In the genomic region with DNA sequence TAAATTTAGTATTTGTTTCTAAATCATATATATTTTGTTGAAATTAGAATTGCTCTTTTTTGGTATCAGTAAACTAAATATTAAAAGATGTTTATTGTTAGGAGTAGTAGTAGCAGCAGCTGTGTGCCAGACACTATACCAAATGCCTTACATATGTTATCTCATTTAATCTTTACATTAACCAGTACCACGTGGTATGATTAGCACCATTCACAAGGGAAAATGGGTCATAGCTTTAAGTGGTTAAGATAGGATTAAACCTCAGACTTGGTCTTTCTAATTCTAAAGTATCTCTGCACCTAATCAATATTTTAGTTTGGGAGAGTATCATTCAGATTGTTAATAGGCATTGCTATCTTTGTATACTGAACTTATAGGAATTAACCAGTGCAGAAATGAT, we compare ENCODE assay signal across 33 cellular contexts.
"Had no signal": no experiment of that assay in that cellular context is flagged by ENCODE, and none has a peak within 500 bp of the region (broad histone marks: within the 10 kb centered on the region; RNA-seq: fewer than 3 reads in every experiment).

No MANE protein-coding gene starts in this region.

- H3K27ac ChIP-seq: adrenal gland, body of pancreas, cardiac muscle cell, colonic mucosa, heart left ventricle, WERI-Rb-1 had no signal

- H3K27ac Mint-ChIP-seq: activated B cell treated with CpG ODN at 0.5 μM for 24 hours; activated CD8-positive, alpha-beta memory T cell treated with anti-CD3 and anti-CD28 coated beads, Interleukin-2, amount 10 ng/mL, durations not matched to agents 7 days and 5 days; activated CD8-positive, alpha-beta T cell treated with anti-CD3 and anti-CD28 coated beads for 36 hours; activated naive CD4-positive, alpha-beta T cell treated with anti-CD3 and anti-CD28 coated beads for 36 hours; activated naive CD4-positive, alpha-beta T cell treated with anti-CD3 and anti-CD28 coated beads, Interleukin-2, amount 50 U/mL, for 24 hours; activated naive CD8-positive, alpha-beta T cell treated with anti-CD3 and anti-CD28 coated beads for 36 hours; activated naive CD8-positive, alpha-beta T cell treated with anti-CD3 and anti-CD28 coated beads, Interleukin-2, amount 50 U/mL, for 24 hours; activated T-helper 1 cell treated with anti-CD3 and anti-CD28 coated beads, Interleukin-12 subunit alpha, Interleukin-12 subunit beta, Interleukin-2, Interleukin-4 antibody, amounts not matched to agents 30 ng/mL and 10 ng/mL and 1 ng/mL, durations not matched to agents 14 hours and 24 hours and 36 hours; activated T-helper 2 cell treated with anti-CD3 and anti-CD28 coated beads, Interferon-gamma antibody, Interleukin-2, Interleukin-4, amounts not matched to agents 10 μg/mL and 5 μg/mL and 100 μg/mL, durations not matched to agents 14 hours and 24 hours and 36 hours; T-helper 17 cell; T-helper 2 cell treated with Interferon-gamma antibody and Interleukin-4, amounts not matched to agents 5 μg/mL and 100 μg/mL, for 36 hours had no signal

- H3K4me3 Mint-ChIP-seq: activated B cell treated with CpG ODN at 0.5 μM for 24 hours; activated CD8-positive, alpha-beta memory T cell treated with anti-CD3 and anti-CD28 coated beads, Interleukin-2, amount 10 ng/mL, durations not matched to agents 7 days and 5 days; activated CD8-positive, alpha-beta T cell treated with anti-CD3 and anti-CD28 coated beads for 36 hours; activated naive CD4-positive, alpha-beta T cell treated with anti-CD3 and anti-CD28 coated beads for 36 hours; activated naive CD4-positive, alpha-beta T cell treated with anti-CD3 and anti-CD28 coated beads, Interleukin-2, amount 50 U/mL, for 24 hours; activated naive CD8-positive, alpha-beta T cell treated with anti-CD3 and anti-CD28 coated beads for 36 hours; activated naive CD8-positive, alpha-beta T cell treated with anti-CD3 and anti-CD28 coated beads, Interleukin-2, amount 50 U/mL, for 24 hours; activated T-helper 1 cell treated with anti-CD3 and anti-CD28 coated beads, Interleukin-12 subunit alpha, Interleukin-12 subunit beta, Interleukin-2, Interleukin-4 antibody, amounts not matched to agents 30 ng/mL and 10 ng/mL and 1 ng/mL, durations not matched to agents 14 hours and 24 hours and 36 hours; T-helper 17 cell; T-helper 2 cell treated with Interferon-gamma antibody and Interleukin-4, amounts not matched to agents 5 μg/mL and 100 μg/mL, for 36 hours had no signal

- H3K4me3 ChIP-seq: adrenal gland, body of pancreas, cardiac muscle cell, colonic mucosa, heart left ventricle had no signal

- H3K36me3 ChIP-seq: adrenal gland, cardiac muscle cell, colonic mucosa, heart left ventricle had no signal

- H3K27me3 Mint-ChIP-seq: activated B cell treated with CpG ODN at 0.5 μM for 24 hours; activated CD8-positive, alpha-beta memory T cell treated with anti-CD3 and anti-CD28 coated beads, Interleukin-2, amount 10 ng/mL, durations not matched to agents 7 days and 5 days; activated CD8-positive, alpha-beta T cell treated with anti-CD3 and anti-CD28 coated beads for 36 hours; activated naive CD4-positive, alpha-beta T cell treated with anti-CD3 and anti-CD28 coated beads, Interleukin-2, amount 50 U/mL, for 24 hours; activated naive CD8-positive, alpha-beta T cell treated with anti-CD3 and anti-CD28 coated beads for 36 hours; activated naive CD8-positive, alpha-beta T cell treated with anti-CD3 and anti-CD28 coated beads, Interleukin-2, amount 50 U/mL, for 24 hours; T-helper 17 cell had no signal

- ATAC-seq: activated CD4-positive, CD25-positive, alpha-beta regulatory T cell treated with anti-CD3 and anti-CD28 coated beads, Interleukin-2, amount 50 U/mL, for 24 hours; activated CD8-positive, alpha-beta memory T cell treated with anti-CD3 and anti-CD28 coated beads, Interleukin-2, amount 10 ng/mL, durations not matched to agents 7 days and 5 days; activated CD8-positive, alpha-beta T cell treated with anti-CD3 and anti-CD28 coated beads for 36 hours; activated naive CD8-positive, alpha-beta T cell treated with anti-CD3 and anti-CD28 coated beads, Interleukin-2, amount 50 U/mL, for 24 hours; body of pancreas; esophagus mucosa; heart left ventricle; T-helper 17 cell had no signal

- H3K9me3 ChIP-seq: adrenal gland, body of pancreas, colonic mucosa, heart left ventricle had no signal

- H3K4me1 ChIP-seq: body of pancreas, colonic mucosa had no signal

- H3K9me3 Mint-ChIP-seq: activated B cell treated with CpG ODN at 0.5 μM for 24 hours; activated naive CD4-positive, alpha-beta T cell treated with anti-CD3 and anti-CD28 coated beads, Interleukin-2, amount 50 U/mL, for 24 hours; activated T-helper 1 cell treated with anti-CD3 and anti-CD28 coated beads, Interleukin-12 subunit alpha, Interleukin-12 subunit beta, Interleukin-2, Interleukin-4 antibody, amounts not matched to agents 30 ng/mL and 10 ng/mL and 1 ng/mL, durations not matched to agents 14 hours and 24 hours and 36 hours; T-helper 2 cell treated with Interferon-gamma antibody and Interleukin-4, amounts not matched to agents 5 μg/mL and 100 μg/mL, for 36 hours had no signal

- H3K27me3 ChIP-seq: adrenal gland, body of pancreas, cardiac muscle cell, colonic mucosa, heart left ventricle had no signal

- DNase-seq: activated B cell treated with CpG ODN at 0.5 μM for 24 hours; activated CD4-positive, alpha-beta T cell treated with anti-CD3 and anti-CD28 coated beads for 48 hours; activated CD4-positive, alpha-beta T cell treated with anti-CD3 and anti-CD28 coated beads, Interleukin-2, amount 50 U/mL, for 1 hour; activated CD4-positive, alpha-beta T cell treated with anti-CD3 and anti-CD28 coated beads, Interleukin-2, amount 50 U/mL, for 48 hours; activated CD8-positive, alpha-beta memory T cell treated with anti-CD3 and anti-CD28 coated beads, Interleukin-2, amount 10 ng/mL, durations not matched to agents 7 days and 5 days; activated CD8-positive, alpha-beta memory T cell treated with anti-CD3 and anti-CD28 coated beads, Interleukin-2, amount 50 U/mL, for 4 hours; activated CD8-positive, alpha-beta T cell treated with anti-CD3 and anti-CD28 coated beads for 36 hours; activated effector memory CD4-positive, alpha-beta T cell treated with anti-CD3 and anti-CD28 coated beads, Interleukin-2, amount 50 U/mL, for 16 hours; activated naive CD4-positive, alpha-beta T cell treated with anti-CD3 and anti-CD28 coated beads for 36 hours; activated naive CD8-positive, alpha-beta T cell treated with anti-CD3 and anti-CD28 coated beads for 36 hours; activated naive CD8-positive, alpha-beta T cell treated with anti-CD3 and anti-CD28 coated beads, Interleukin-2, amount 50 U/mL, for 24 hours; activated T-cell treated with anti-CD3 and anti-CD28 coated beads, Interleukin-2, amount 50 U/mL, for 1 hour; activated T-cell treated with anti-CD3 and anti-CD28 coated beads, Interleukin-2, amount 50 U/mL, for 48 hours; adrenal gland; amygdala; aorta; body of pancreas; central memory CD4-positive, alpha-beta T cell; cerebellar nuclear complex; colonic mucosa; effector CD8-positive, alpha-beta T cell; foreskin fibroblast; heart left ventricle; T-helper 17 cell; T1000; WERI-Rb-1 had no signal
